Comparison of ENCODE assay signal across 1 cellular context in the genomic region with DNA sequence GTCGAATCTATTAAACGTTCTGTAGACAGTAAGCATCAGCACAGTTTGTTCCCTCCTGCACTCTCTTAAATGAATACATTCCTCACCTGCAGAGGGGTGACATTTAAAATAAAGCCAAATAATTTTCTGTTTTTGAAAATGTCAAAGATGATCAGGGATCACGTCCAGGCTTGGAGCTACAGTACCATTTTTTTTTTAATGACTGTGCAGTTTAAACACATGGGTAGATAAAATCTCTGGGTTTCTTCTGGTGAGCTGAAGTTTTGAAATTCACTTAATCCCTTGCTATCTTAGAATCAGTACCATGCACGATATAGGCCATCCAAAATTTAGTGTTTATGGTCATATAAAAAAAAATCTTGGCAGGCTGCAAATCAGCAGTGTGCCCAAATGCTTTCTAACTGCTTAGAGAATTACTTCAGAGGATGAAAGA.
TF ChIP-seq lines count a peak whose summit lies in the region.

No MANE protein-coding gene starts in this region.

TF ChIP-seq in K562, 482 proteins besides CTCF, POLR2A, EP300 and RAD21 (continued from another document and continues in another):
- TF ChIP-seq, protein P1, sequence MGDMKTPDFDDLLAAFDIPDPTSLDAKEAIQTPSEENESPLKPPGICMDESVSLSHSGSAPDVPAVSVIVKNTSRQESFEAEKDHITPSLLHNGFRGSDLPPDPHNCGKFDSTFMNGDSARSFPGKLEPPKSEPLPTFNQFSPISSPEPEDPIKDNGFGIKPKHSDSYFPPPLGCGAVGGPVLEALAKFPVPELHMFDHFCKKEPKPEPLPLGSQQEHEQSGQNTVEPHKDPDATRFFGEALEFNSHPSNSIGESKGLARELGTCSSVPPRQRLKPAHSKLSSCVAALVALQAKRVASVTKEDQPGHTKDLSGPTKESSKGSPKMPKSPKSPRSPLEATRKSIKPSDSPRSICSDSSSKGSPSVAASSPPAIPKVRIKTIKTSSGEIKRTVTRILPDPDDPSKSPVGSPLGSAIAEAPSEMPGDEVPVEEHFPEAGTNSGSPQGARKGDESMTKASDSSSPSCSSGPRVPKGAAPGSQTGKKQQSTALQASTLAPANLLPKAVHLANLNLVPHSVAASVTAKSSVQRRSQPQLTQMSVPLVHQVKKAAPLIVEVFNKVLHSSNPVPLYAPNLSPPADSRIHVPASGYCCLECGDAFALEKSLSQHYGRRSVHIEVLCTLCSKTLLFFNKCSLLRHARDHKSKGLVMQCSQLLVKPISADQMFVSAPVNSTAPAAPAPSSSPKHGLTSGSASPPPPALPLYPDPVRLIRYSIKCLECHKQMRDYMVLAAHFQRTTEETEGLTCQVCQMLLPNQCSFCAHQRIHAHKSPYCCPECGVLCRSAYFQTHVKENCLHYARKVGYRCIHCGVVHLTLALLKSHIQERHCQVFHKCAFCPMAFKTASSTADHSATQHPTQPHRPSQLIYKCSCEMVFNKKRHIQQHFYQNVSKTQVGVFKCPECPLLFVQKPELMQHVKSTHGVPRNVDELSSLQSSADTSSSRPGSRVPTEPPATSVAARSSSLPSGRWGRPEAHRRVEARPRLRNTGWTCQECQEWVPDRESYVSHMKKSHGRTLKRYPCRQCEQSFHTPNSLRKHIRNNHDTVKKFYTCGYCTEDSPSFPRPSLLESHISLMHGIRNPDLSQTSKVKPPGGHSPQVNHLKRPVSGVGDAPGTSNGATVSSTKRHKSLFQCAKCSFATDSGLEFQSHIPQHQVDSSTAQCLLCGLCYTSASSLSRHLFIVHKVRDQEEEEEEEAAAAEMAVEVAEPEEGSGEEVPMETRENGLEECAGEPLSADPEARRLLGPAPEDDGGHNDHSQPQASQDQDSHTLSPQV (IDR thresholded peaks at IDR 0.05): peak; percentile 63
- TF ChIP-seq MEIS2 (IDR thresholded peaks at IDR 0.05; ENCODE audit: partially characterized antibody): no peak
- peak; percentile 91 for TF ChIP-seq MAFG (tag; conservative IDR thresholded peaks at IDR 0.05)
- no peak for TF ChIP-seq HSF4 (CRISPR knock-in tag; IDR thresholded peaks at IDR 0.05; ENCODE audit: borderline replicate concordance)
- TF ChIP-seq C11orf30 (IDR thresholded peaks at IDR 0.05; ENCODE audit: low read depth): peak; percentile 88
- peak; percentile 17; the same call in 1 of the 2 replicates for TF ChIP-seq TEAD4 (IDR thresholded peaks at IDR 0.05; ENCODE audit: low read length)
- TF ChIP-seq TEAD4 (CRISPR knock-in tag; IDR thresholded peaks at IDR 0.05; ENCODE audit: borderline replicate concordance): no peak
- TF ChIP-seq, protein P2, sequence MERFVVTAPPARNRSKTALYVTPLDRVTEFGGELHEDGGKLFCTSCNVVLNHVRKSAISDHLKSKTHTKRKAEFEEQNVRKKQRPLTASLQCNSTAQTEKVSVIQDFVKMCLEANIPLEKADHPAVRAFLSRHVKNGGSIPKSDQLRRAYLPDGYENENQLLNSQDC (CRISPR knock-in tag; IDR thresholded peaks at IDR 0.05): no peak
- no peak for TF ChIP-seq MECOM (CRISPR knock-in tag; IDR thresholded peaks at IDR 0.05)
- no peak for TF ChIP-seq ZNF696 (CRISPR knock-in tag; conservative IDR thresholded peaks at IDR 0.05)
- TF ChIP-seq ZNF384 (IDR thresholded peaks at IDR 0.05; ENCODE audit: low read depth, low read length): peak; percentile 79; the same call in 1 of the 2 replicates
- no peak for TF ChIP-seq RBFOX2 (IDR thresholded peaks at IDR 0.05; ENCODE audit: low read depth, low read length)
- peak; percentile 70 for TF ChIP-seq DPF2 (IDR thresholded peaks at IDR 0.05)
- 0 out of 2 replicates have a peak, but pooled peaks have one; percentile 20 for TF ChIP-seq FOSL1 (tag; conservative IDR thresholded peaks at IDR 0.05)
- no peak for TF ChIP-seq NFIC (IDR thresholded peaks at IDR 0.05)
- no peak for TF ChIP-seq SIN3A (IDR thresholded peaks at IDR 0.05; ENCODE audit: borderline replicate concordance in 2 of 2, control insufficient read depth in 1 of 2, low read depth in 2 of 2, low read length in 2 of 2)
- TF ChIP-seq, protein P3, sequence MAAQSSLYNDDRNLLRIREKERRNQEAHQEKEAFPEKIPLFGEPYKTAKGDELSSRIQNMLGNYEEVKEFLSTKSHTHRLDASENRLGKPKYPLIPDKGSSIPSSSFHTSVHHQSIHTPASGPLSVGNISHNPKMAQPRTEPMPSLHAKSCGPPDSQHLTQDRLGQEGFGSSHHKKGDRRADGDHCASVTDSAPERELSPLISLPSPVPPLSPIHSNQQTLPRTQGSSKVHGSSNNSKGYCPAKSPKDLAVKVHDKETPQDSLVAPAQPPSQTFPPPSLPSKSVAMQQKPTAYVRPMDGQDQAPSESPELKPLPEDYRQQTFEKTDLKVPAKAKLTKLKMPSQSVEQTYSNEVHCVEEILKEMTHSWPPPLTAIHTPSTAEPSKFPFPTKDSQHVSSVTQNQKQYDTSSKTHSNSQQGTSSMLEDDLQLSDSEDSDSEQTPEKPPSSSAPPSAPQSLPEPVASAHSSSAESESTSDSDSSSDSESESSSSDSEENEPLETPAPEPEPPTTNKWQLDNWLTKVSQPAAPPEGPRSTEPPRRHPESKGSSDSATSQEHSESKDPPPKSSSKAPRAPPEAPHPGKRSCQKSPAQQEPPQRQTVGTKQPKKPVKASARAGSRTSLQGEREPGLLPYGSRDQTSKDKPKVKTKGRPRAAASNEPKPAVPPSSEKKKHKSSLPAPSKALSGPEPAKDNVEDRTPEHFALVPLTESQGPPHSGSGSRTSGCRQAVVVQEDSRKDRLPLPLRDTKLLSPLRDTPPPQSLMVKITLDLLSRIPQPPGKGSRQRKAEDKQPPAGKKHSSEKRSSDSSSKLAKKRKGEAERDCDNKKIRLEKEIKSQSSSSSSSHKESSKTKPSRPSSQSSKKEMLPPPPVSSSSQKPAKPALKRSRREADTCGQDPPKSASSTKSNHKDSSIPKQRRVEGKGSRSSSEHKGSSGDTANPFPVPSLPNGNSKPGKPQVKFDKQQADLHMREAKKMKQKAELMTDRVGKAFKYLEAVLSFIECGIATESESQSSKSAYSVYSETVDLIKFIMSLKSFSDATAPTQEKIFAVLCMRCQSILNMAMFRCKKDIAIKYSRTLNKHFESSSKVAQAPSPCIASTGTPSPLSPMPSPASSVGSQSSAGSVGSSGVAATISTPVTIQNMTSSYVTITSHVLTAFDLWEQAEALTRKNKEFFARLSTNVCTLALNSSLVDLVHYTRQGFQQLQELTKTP (IDR thresholded peaks at IDR 0.05; ENCODE audit: low read depth in 1 of 2, partially characterized antibody in 2 of 2): no peak
- TF ChIP-seq TAF15 (IDR thresholded peaks at IDR 0.05; ENCODE audit: low read depth, low read length): no peak
- TF ChIP-seq STAG1 (CRISPR knock-in tag; IDR thresholded peaks at IDR 0.05; ENCODE audit: borderline replicate concordance): no peak
- TF ChIP-seq, protein P4, sequence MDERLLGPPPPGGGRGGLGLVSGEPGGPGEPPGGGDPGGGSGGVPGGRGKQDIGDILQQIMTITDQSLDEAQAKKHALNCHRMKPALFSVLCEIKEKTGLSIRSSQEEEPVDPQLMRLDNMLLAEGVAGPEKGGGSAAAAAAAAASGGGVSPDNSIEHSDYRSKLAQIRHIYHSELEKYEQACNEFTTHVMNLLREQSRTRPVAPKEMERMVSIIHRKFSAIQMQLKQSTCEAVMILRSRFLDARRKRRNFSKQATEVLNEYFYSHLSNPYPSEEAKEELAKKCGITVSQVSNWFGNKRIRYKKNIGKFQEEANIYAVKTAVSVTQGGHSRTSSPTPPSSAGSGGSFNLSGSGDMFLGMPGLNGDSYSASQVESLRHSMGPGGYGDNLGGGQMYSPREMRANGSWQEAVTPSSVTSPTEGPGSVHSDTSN (CRISPR knock-in tag; IDR thresholded peaks at IDR 0.05; ENCODE audit: low read depth): no peak
- TF ChIP-seq, protein P4 (tag; conservative IDR thresholded peaks at IDR 0.05; ENCODE audit: low read depth): no peak
- peak; percentile 37; the same call in 1 of the 2 replicates for TF ChIP-seq NFE2L1 (tag; IDR thresholded peaks at IDR 0.05; ENCODE audit: borderline replicate concordance, low read depth)
- TF ChIP-seq MXI1 (IDR thresholded peaks at IDR 0.05; ENCODE audit: low read depth, low read length): no peak
- TF ChIP-seq ZNF316 (IDR thresholded peaks at IDR 0.05): peak; percentile 91
- peak; percentile 79 for TF ChIP-seq MAFF (IDR thresholded peaks at IDR 0.05; ENCODE audit: low read length)
- no peak for TF ChIP-seq TCF7 (IDR thresholded peaks at IDR 0.05; ENCODE audit: borderline replicate concordance)
- TF ChIP-seq CEBPB (tag; IDR thresholded peaks at IDR 0.05): peak; percentile 76
- TF ChIP-seq, protein P5, sequence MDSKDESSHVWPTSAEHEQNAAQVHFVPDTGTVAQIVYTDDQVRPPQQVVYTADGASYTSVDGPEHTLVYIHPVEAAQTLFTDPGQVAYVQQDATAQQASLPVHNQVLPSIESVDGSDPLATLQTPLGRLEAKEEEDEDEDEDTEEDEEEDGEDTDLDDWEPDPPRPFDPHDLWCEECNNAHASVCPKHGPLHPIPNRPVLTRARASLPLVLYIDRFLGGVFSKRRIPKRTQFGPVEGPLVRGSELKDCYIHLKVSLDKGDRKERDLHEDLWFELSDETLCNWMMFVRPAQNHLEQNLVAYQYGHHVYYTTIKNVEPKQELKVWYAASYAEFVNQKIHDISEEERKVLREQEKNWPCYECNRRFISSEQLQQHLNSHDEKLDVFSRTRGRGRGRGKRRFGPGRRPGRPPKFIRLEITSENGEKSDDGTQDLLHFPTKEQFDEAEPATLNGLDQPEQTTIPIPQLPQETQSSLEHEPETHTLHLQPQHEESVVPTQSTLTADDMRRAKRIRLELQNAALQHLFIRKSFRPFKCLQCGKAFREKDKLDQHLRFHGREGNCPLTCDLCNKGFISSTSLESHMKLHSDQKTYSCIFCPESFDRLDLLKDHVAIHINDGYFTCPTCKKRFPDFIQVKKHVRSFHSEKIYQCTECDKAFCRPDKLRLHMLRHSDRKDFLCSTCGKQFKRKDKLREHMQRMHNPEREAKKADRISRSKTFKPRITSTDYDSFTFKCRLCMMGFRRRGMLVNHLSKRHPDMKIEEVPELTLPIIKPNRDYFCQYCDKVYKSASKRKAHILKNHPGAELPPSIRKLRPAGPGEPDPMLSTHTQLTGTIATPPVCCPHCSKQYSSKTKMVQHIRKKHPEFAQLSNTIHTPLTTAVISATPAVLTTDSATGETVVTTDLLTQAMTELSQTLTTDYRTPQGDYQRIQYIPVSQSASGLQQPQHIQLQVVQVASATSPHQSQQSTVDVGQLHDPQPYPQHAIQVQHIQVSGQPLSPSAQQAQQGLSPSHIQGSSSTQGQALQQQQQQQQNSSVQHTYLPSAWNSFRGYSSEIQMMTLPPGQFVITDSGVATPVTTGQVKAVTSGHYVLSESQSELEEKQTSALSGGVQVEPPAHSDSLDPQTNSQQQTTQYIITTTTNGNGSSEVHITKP (IDR thresholded peaks at IDR 0.05; ENCODE audit: partially characterized antibody): peak; percentile 25
- TF ChIP-seq L3MBTL2 (IDR thresholded peaks at IDR 0.05): peak; percentile 66
- peak; percentile 27; the same call in 1 of the 2 replicates for TF ChIP-seq ARID1B (IDR thresholded peaks at IDR 0.05)
- TF ChIP-seq, protein P6, sequence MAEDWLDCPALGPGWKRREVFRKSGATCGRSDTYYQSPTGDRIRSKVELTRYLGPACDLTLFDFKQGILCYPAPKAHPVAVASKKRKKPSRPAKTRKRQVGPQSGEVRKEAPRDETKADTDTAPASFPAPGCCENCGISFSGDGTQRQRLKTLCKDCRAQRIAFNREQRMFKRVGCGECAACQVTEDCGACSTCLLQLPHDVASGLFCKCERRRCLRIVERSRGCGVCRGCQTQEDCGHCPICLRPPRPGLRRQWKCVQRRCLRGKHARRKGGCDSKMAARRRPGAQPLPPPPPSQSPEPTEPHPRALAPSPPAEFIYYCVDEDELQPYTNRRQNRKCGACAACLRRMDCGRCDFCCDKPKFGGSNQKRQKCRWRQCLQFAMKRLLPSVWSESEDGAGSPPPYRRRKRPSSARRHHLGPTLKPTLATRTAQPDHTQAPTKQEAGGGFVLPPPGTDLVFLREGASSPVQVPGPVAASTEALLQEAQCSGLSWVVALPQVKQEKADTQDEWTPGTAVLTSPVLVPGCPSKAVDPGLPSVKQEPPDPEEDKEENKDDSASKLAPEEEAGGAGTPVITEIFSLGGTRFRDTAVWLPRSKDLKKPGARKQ (CRISPR knock-in tag; IDR thresholded peaks at IDR 0.05): no peak
- TF ChIP-seq, protein P7, sequence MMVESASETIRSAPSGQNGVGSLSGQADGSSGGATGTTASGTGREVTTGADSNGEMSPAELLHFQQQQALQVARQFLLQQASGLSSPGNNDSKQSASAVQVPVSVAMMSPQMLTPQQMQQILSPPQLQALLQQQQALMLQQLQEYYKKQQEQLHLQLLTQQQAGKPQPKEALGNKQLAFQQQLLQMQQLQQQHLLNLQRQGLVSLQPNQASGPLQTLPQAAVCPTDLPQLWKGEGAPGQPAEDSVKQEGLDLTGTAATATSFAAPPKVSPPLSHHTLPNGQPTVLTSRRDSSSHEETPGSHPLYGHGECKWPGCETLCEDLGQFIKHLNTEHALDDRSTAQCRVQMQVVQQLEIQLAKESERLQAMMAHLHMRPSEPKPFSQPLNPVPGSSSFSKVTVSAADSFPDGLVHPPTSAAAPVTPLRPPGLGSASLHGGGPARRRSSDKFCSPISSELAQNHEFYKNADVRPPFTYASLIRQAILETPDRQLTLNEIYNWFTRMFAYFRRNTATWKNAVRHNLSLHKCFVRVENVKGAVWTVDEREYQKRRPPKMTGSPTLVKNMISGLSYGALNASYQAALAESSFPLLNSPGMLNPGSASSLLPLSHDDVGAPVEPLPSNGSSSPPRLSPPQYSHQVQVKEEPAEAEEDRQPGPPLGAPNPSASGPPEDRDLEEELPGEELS (CRISPR knock-in tag; IDR thresholded peaks at IDR 0.05; ENCODE audit: borderline replicate concordance): no peak
- no peak for TF ChIP-seq EP400 (IDR thresholded peaks at IDR 0.05)
- peak; percentile 52 for TF ChIP-seq MAFK (IDR thresholded peaks at IDR 0.05; ENCODE audit: low read length)
- 0 out of 2 replicates have a peak, but pooled peaks have one; percentile 20 for TF ChIP-seq SMARCE1 (IDR thresholded peaks at IDR 0.05)
- no peak for TF ChIP-seq PRMT5 (CRISPR knock-in tag; IDR thresholded peaks at IDR 0.05)
- TF ChIP-seq ZNF766 (CRISPR knock-in tag; conservative IDR thresholded peaks at IDR 0.05): peak; percentile 80
- TF ChIP-seq MYC (IDR thresholded peaks at IDR 0.05; ENCODE audit: low read depth, low read length): 0 out of 2 replicates have a peak, but pooled peaks have one; percentile 22
- TF ChIP-seq MYC (CRISPR knock-in tag; IDR thresholded peaks at IDR 0.05; ENCODE audit: borderline replicate concordance, low read depth): no peak
